ENCODE assay signal across 1 cellular context in the genomic region with DNA sequence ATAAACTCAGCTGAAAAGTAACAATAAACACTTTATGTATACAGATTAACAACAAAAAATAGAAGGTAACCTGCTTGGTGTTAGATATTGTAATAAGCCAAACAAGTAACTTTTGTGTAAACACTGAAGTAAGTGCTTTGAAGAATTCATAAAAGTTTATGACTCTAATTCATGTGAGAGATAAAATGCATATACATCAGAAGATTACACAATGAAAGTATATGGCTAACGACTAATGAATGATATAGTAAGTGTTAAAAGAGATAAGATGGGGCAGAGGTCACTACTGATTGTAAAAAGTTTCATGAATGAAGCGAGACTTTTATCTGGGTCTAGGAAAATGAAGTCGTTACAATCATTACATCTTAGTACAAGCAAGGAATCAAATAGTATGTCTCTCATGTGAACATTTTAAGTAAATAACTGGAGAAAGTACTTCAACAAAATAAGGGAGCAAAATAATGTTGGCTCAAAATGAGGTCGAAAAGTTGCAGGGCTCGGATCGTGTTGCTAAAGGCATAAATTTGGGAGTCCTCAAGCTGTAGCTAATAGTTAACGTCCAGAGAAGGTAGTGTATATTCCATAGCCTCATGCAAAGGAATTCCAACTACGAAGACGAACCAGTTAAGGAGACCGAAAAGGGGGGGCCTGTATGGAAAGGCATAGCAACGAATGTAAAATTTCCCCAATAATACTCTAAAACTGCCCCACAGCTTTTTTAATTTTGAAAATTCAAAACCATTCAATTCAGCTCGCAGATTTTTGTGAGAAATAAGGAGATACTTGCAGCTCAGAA.
TF ChIP-seq lines count a peak whose summit lies in the region.

No MANE protein-coding gene starts in this region.

TF ChIP-seq in HCT116, 20 proteins besides CTCF, POLR2A, EP300 and RAD21 (continued from another document):
- TF ChIP-seq MAX (IDR thresholded peaks at IDR 0.05) (no peak), JUND (IDR thresholded peaks at IDR 0.05) (no peak), TCF7L2 (IDR thresholded peaks at IDR 0.05; ENCODE audit: borderline replicate concordance, extremely low read depth, insufficient read depth, insufficient read length) (no peak), YY1 (IDR thresholded peaks at IDR 0.05; ENCODE audit: extremely low read depth, insufficient replicate concordance, low read depth, low read length) (no peak)
- TF ChIP-seq, protein P1, sequence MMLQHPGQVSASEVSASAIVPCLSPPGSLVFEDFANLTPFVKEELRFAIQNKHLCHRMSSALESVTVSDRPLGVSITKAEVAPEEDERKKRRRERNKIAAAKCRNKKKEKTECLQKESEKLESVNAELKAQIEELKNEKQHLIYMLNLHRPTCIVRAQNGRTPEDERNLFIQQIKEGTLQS (IDR thresholded peaks at IDR 0.05): no peak
